Comparison of ENCODE assay signal across 21 cellular contexts in genomic region chr13:41785402-41786142, GRCh38.
DNase-seq lines count a peak whose midpoint lies in the region; ATAC-seq, FAIRE-seq and TF ChIP-seq lines count a peak whose summit lies in the region.
"Had no signal": no experiment of that assay in that cellular context is flagged by ENCODE, and none has a peak within 500 bp of the region (broad histone marks: within the 10 kb centered on the region; RNA-seq: fewer than 3 reads in every experiment).

No MANE protein-coding gene starts in this region.

- POLR2A ChIA-PET in IMR-90 (lab: Charles Lee; ENCODE audit: unreplicated experiment): no interaction called here

- H3K14ac ChIP-seq in IMR-90 (replicated peaks; ENCODE audit: low read depth, low read length): no peak overlapping the region

- H3K27ac Mint-ChIP-seq in endothelial cell (ENCODE audit: unreplicated experiment): peak overlapping the region; percentile 39
- H3K27ac Mint-ChIP-seq: CD8-positive, alpha-beta T cell had no signal

- no peak for ATAC-seq in IMR-90 (ENCODE audit: low read depth)
- ATAC-seq: CD8-positive, alpha-beta T cell; GM12878; SK-N-SH treated with all-trans-retinoic acid at 6 μM for 48 hours had no signal

- TF ChIP-seq CTCF in IMR-90 (conservative IDR thresholded peaks at IDR 0.05; ENCODE audit: low read depth, low read length) (no peak), endothelial cell (IDR thresholded peaks at IDR 0.05; ENCODE audit: unreplicated experiment) (no peak), smooth muscle cell (IDR thresholded peaks at IDR 0.05; ENCODE audit: borderline replicate concordance, insufficient read depth, poor library complexity, severe bottlenecking) (no peak), kidney (IDR thresholded peaks at IDR 0.05; ENCODE audit: borderline replicate concordance, extremely low read depth, insufficient read depth) (no peak)

- peak; percentile 49 for DNase-seq in EH (ENCODE audit: low read depth)
- no peak for DNase-seq in IMR-90
- DNase-seq in endothelial cell (ENCODE audit: low spot score): no peak
- DNase-seq in smooth muscle cell (lab: John Stamatoyannopoulos, UW; ENCODE audit: unreplicated experiment): no peak
- DNase-seq in activated CD4-positive, alpha-beta T cell treated with anti-CD3 and anti-CD28 coated beads, Interleukin-2, amount 50 U/mL, for 1 hour: no peak
- no peak for DNase-seq in NCI-H526 treated with DMSO at 0.1 percent for 48 hours (lab: John Stamatoyannopoulos, UW)
- DNase-seq in kidney: no peak
- DNase-seq: CD8-positive, alpha-beta T cell; DND-41; GDM1; GOT3; NCI-H1092; NCI-H146; NCI-H2081 treated with DMSO at 0.1 percent for 48 hours; NCI-H510A treated with DMSO at 0.1 percent for 48 hours; SHP77 had no signal

- H4K20me1 ChIP-seq in IMR-90 (ENCODE audit: insufficient read depth, low read length) (no peaks in the 10 kb centered on the region), smooth muscle cell (ENCODE audit: low read depth) (no peaks in the 10 kb centered on the region)

- no peak for TF ChIP-seq POLR2A in IMR-90 (IDR thresholded peaks at IDR 0.05; ENCODE audit: low read depth, low read length)

- H4K91ac ChIP-seq in IMR-90 (ENCODE audit: insufficient read depth, low read depth, low read length): no peak overlapping the region

- no peak overlapping the region for H3K4ac ChIP-seq in IMR-90 (ENCODE audit: low read depth, low read length)

- H3K9ac ChIP-seq in IMR-90 (ENCODE audit: low read depth, low read length) (no peak overlapping the region), smooth muscle cell (ENCODE audit: low read depth) (no peak overlapping the region), kidney (ENCODE audit: low read length in 2 of 2) (no peak overlapping the region)
- H3K9ac ChIP-seq: KMS-11 had no signal

- H3K36me3 ChIP-seq in IMR-90 (ENCODE audit: control insufficient read depth, insufficient read depth, low read length) (no peaks in the 10 kb centered on the region), smooth muscle cell (ENCODE audit: low read depth) (peaks cover 3% of the 10 kb centered on the region), kidney (ENCODE audit: control insufficient read depth in 1 of 2, insufficient read depth in 2 of 2, low read length in 2 of 2) (no peaks in the 10 kb centered on the region)

- no peaks in the 10 kb centered on the region for H3K79me2 ChIP-seq in smooth muscle cell (ENCODE audit: low read depth)

- H2BK5ac ChIP-seq in IMR-90 (ENCODE audit: low read depth, low read length, poor library complexity, severe bottlenecking): no peak overlapping the region

- H3K27ac ChIP-seq in IMR-90 (ENCODE audit: insufficient read depth, low read length) (no peak overlapping the region), smooth muscle cell (ENCODE audit: low read depth) (no peak overlapping the region), kidney (ENCODE audit: low read depth in 2 of 2, low read length in 2 of 2) (no peak overlapping the region)
- H3K27ac ChIP-seq: HL-60, KMS-11 had no signal

- no peaks in the 10 kb centered on the region for H3K9me1 ChIP-seq in IMR-90 (ENCODE audit: insufficient read depth, low read length)

- no peak overlapping the region for H2AK5ac ChIP-seq in IMR-90 (ENCODE audit: low read depth, low read length)

- no peaks in the 10 kb centered on the region for H3K27me3 ChIP-seq in IMR-90 (ENCODE audit: control insufficient read depth, insufficient read depth, low read length)
- no peaks in the 10 kb centered on the region for H3K27me3 ChIP-seq in smooth muscle cell (ENCODE audit: low read depth)

- H4K8ac ChIP-seq in IMR-90 (ENCODE audit: low read depth in 2 of 2, low read length in 2 of 2): no peak overlapping the region

- no peaks in the 10 kb centered on the region for H3K9me3 Mint-ChIP-seq in endothelial cell (ENCODE audit: unreplicated experiment)
- H3K9me3 Mint-ChIP-seq: CD8-positive, alpha-beta T cell had no signal

- H3K4me2 ChIP-seq in IMR-90 (ENCODE audit: low read depth, low read length) (no peak overlapping the region), smooth muscle cell (peak overlapping the region; percentile 55)
- H3K4me2 ChIP-seq: KMS-11 had no signal

- H3K4me1 ChIP-seq in IMR-90 (ENCODE audit: control insufficient read depth, insufficient read depth, low read length): no peaks in the 10 kb centered on the region; the same call in 1 of the 2 replicates
- H3K4me1 ChIP-seq in smooth muscle cell (ENCODE audit: low read depth): peaks cover 29% of the 10 kb centered on the region
- H3K4me1 ChIP-seq in kidney (ENCODE audit: control insufficient read depth in 1 of 2, insufficient read depth in 1 of 2, low read depth in 1 of 2, low read length in 2 of 2): peaks cover 0 to 4% of the 10 kb centered on the region in 2 donors

- no peak for FAIRE-seq in kidney (lab: Jason Lieb, UNC)
- FAIRE-seq: GM12878, GM18507 had no signal

- CTCF ChIA-PET in IMR-90 (lab: Yijun Ruan, JAX): interaction anchor here (0.7 to 1.0 kb wide), 2 partner anchors 16 to 71 kb away, joined by 3 to 9 read pairs; no protein-coding TSS in a partner anchor

- in situ Hi-C loops in IMR-90 (cut with MboI; ENCODE audit: low sequenced_read_pairs): no loop called here

- no peak overlapping the region for H3K18ac ChIP-seq in IMR-90 (ENCODE audit: low read depth, low read length)

- no peak overlapping the region for H3K23ac ChIP-seq in IMR-90 (ENCODE audit: low read depth, low read length)

- H2AFZ ChIP-seq in IMR-90 (replicated peaks; ENCODE audit: low read length, poor library complexity): no peak overlapping the region
- H2AFZ ChIP-seq in smooth muscle cell (ENCODE audit: low read depth): no peak overlapping the region

- H3K79me1 ChIP-seq in IMR-90 (ENCODE audit: low read depth in 1 of 2, low read length in 2 of 2): no peaks in the 10 kb centered on the region

- WGBS in IMR-90 (ENCODE audit: extremely low coverage in 2 of 2, insufficient read length in 1 of 2), 2 experiments: no CpG with 5 or more reads among the region's 6 CpGs
- 67% methylated on average over 6 of the region's 6 CpGs for WGBS in smooth muscle cell (ENCODE audit: low lambda C conversion rate)

- no peak overlapping the region for H2BK120ac ChIP-seq in IMR-90 (ENCODE audit: low read depth, low read length)

- H3K4me3 Mint-ChIP-seq in endothelial cell (ENCODE audit: unreplicated experiment): no peak overlapping the region
- H3K4me3 Mint-ChIP-seq: CD8-positive, alpha-beta T cell had no signal

- peaks cover 1% of the 10 kb centered on the region for H3K27me3 Mint-ChIP-seq in endothelial cell (ENCODE audit: unreplicated experiment)

- no peak overlapping the region for H2AK9ac ChIP-seq in IMR-90 (replicated peaks; ENCODE audit: low read depth, low read length, poor library complexity)

- H3K56ac ChIP-seq in IMR-90 (ENCODE audit: extremely low read depth, insufficient read depth, low read length): no peak overlapping the region

- H3K4me1 Mint-ChIP-seq in endothelial cell (ENCODE audit: unreplicated experiment): peaks cover 31% of the 10 kb centered on the region

- H4K5ac ChIP-seq in IMR-90 (ENCODE audit: low read depth, low read length): no peak overlapping the region

- no peaks in the 10 kb centered on the region for H3K36me3 Mint-ChIP-seq in endothelial cell (ENCODE audit: low read depth, unreplicated experiment)

- dilution Hi-C loops in IMR-90 (cut with HindIII; ENCODE audit: low sequenced_read_pairs, unreplicated experiment): no loop called here

- intact Hi-C loops in IMR-90 (cut with micrococcal nuclease): no loop called here
- intact Hi-C loops in kidney (cut with DNase I): no loop called here

- no TSS peak for BruUV-seq in IMR-90 (replicated peaks; lab: Mats Ljungman, UMichigan)

- TF ChIP-seq RAD21 in IMR-90 (IDR thresholded peaks at IDR 0.05; ENCODE audit: low read length): no peak

- no peak overlapping the region; the same call in 2 of the 3 replicates for H2BK15ac ChIP-seq in IMR-90 (ENCODE audit: low read depth, low read length)

- H3K9me3 ChIP-seq in IMR-90 (ENCODE audit: control insufficient read depth, insufficient read depth, low read length): no peaks in the 10 kb centered on the region
- H3K9me3 ChIP-seq in smooth muscle cell (replicated peaks; ENCODE audit: low read depth): no peaks in the 10 kb centered on the region
- no peaks in the 10 kb centered on the region for H3K9me3 ChIP-seq in kidney (ENCODE audit: control insufficient read depth in 1 of 2, low read length in 2 of 2)

- H2BK20ac ChIP-seq in IMR-90 (ENCODE audit: low read depth, low read length): no peak overlapping the region

- H3K4me3 ChIP-seq in IMR-90 (ENCODE audit: insufficient read depth, low read depth, low read length): no peak overlapping the region
- no peak overlapping the region for H3K4me3 ChIP-seq in smooth muscle cell
- no peak overlapping the region for H3K4me3 ChIP-seq in kidney (ENCODE audit: low read length in 2 of 2)
- H3K4me3 ChIP-seq: GM12878 had no signal

- H3F3A ChIP-seq in smooth muscle cell (ENCODE audit: low read depth): no peaks in the 10 kb centered on the region

TF ChIP-seq in IMR-90, 13 proteins besides CTCF, POLR2A, EP300 and RAD21:
- TF ChIP-seq MAFK (IDR thresholded peaks at IDR 0.05; ENCODE audit: low read depth, low read length): peak; percentile 50
- TF ChIP-seq BHLHE40 (IDR thresholded peaks at IDR 0.05; ENCODE audit: low read depth, low read length): no peak
